ENCODE assay signal across 8 cellular contexts in genomic region chr12:96035283-96036236, GRCh38. TPM values are rescaled to one million over a fixed set of nuclear protein-coding genes. Genes with fewer than 3 reads are reported as not detected.
DNase-seq lines count a peak whose midpoint lies in the region; ATAC-seq and TF ChIP-seq lines count a peak whose summit lies in the region.

TSS of gene LTA4H (minus strand) at chr12:96035587. CDS start at chr12:96035519, 68 bp downstream.

- peaks cover under 1 to 16% of the 10 kb centered on the region in 2 donors for H3K36me3 Mint-ChIP-seq in CD14-positive monocyte

- peak; percentile 92 for ATAC-seq in GM19395 (IDR thresholded peaks at IDR 0.05; ENCODE audit: unreplicated experiment)
- peak; percentile 88 for ATAC-seq in HG03558 (IDR thresholded peaks at IDR 0.05; ENCODE audit: extremely low read depth, unreplicated experiment)
- ATAC-seq in left lung = peak; percentile 95

- peaks cover 34% of the 10 kb centered on the region for H3K4me1 Mint-ChIP-seq in CD14-positive monocyte

- H3K27me3 ChIP-seq in left lung = no peaks in the 10 kb centered on the region

- H3K4me1 ChIP-seq in left lung = peaks cover 8 to 64% of the 10 kb centered on the region in 2 donors

- no peaks in the 10 kb centered on the region for H3K27me3 Mint-ChIP-seq in CD14-positive monocyte (ENCODE audit: low read depth in 3 of 3)

- H3K9me3 Mint-ChIP-seq in CD14-positive monocyte = peaks cover 0 to 11% (median 6%) of the 10 kb centered on the region in 7 donors

- intact Hi-C loops in CD14-positive monocyte (cut with micrococcal nuclease) (loop anchor here in 1 of 2 donors (10.0 kb wide), 1 partner anchor 369 kb away; the partner anchor contains the start of gene CDK17), left lung (cut with DNase I) (no loop called here)

- H3K27ac Mint-ChIP-seq in CD14-positive monocyte = no peak within 1 kb of the TSS

- no peak for TF ChIP-seq CTCF in CD14-positive monocyte (IDR thresholded peaks at IDR 0.05)
- no peak for TF ChIP-seq CTCF in left lung (IDR thresholded peaks at IDR 0.05)

- no peaks in the 10 kb centered on the region for H3K36me3 ChIP-seq in left lung

- H3K4me3 ChIP-seq in left lung = peak within 1 kb of the TSS; percentile 91 to 98

- H3K9me3 ChIP-seq in left lung = no peaks in the 10 kb centered on the region

- DNase-seq in CD14-positive monocyte (ENCODE audit: low spot score) (peak; percentile 94), NCI-H748 (lab: John Stamatoyannopoulos, UW; ENCODE audit: unreplicated experiment) (peak; percentile 100), dermis microvascular lymphatic vessel endothelial cell (ENCODE audit: low read depth in 2 of 2) (peak; percentile 93 to 98), left lung (peak; percentile 97 to 98)
- peak; percentile 96 for DNase-seq in activated CD4-positive, alpha-beta T cell treated with anti-CD3 and anti-CD28 coated beads, Interleukin-2, amount 50 U/mL, for 1 hour
- DNase-seq in stimulated activated CD4-positive, alpha-beta T cell treated with anti-CD3 and anti-CD28 coated beads, Interleukin-2, amount 100 ng/mL, for 48 hours = peak; percentile 94 to 95

- H3K4me3 Mint-ChIP-seq in CD14-positive monocyte = no peak within 1 kb of the TSS

- peak within 1 kb of the TSS; percentile 85 to 94 for H3K27ac ChIP-seq in left lung

RNA-seq across cellular contexts. Expression of gene LTA4H, which starts in this region (rescaled TPM):
- 100 to 1,000 TPM; 647 to 963 TPM for polyA plus RNA-seq in CD14-positive monocyte
- total RNA-seq in dermis microvascular lymphatic vessel endothelial cell (52.5 and 56.1 TPM in 2 replicates), left lung (100 to 1,000 TPM; 201 to 227 TPM)

Comparison
In these comparisons a context has a peak if more than half of its experiments do, and no peak if none do; other contexts are left out.
1. Peak in every context shown above with its lines: DNase-seq, ATAC-seq, H3K4me3 ChIP-seq and H3K27ac ChIP-seq.